In the genomic region with DNA sequence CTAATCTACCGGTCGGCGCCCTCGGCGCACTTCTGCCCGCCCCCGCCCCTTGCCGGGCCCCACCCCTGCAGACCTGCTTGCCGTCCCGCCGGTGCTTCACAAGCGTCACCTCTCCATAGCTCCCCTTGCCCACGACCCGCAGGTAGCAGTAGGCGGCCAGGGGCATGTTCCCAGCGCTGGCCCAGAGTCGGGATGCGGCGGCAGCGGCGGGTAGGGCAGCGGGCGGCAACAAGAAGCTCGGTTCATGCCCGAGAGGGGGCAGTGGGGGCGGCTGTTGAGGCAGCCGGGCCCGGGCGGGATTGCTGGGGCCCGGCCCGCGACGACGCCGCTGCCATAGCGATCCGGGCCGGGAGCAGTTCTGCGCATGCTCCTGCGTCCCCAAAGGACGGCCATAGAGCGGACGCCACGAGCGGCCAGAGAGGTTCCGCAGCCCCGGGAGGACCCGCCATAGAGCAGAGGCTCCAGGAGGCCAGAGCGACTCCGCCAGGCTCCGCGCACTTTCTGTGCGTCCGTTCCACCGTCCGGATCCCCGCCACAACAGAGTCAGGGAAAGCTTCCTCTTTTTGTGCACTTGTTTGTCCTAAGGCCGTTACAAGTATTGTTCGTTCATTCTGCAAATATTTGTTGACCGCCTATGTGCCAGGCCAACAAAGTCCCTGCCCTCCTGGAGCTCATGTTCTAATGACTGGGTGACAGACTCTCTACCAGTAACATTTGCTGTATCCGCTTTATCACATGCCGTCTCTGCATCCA, we compare ENCODE assay signal across 8 cellular contexts. TPM values are rescaled to one million over a fixed set of nuclear protein-coding genes. Genes with fewer than 3 reads are reported as not detected.
DNase-seq lines count a peak whose midpoint lies in the region; ATAC-seq and TF ChIP-seq lines count a peak whose summit lies in the region.

Gene NEK4 (minus strand): TSS at position 360 of the 753 bp plus-strand sequence. CDS start 194 bp downstream, at position 166.

- TF ChIP-seq CTCF in AG04450 (IDR thresholded peaks at IDR 0.05; ENCODE audit: low read depth, low read length) (no peak), VCaP (conservative IDR thresholded peaks at IDR 0.05) (no peak), breast epithelium (IDR thresholded peaks at IDR 0.05) (no peak)

- peaks cover 2% of the 10 kb centered on the region for H3K27me3 ChIP-seq in AG04450 (ENCODE audit: control insufficient read depth, insufficient read depth, low read length)
- H3K27me3 ChIP-seq in breast epithelium: no peaks in the 10 kb centered on the region
- no peaks in the 10 kb centered on the region; the same call in 1 of the 2 replicates for H3K27me3 ChIP-seq in iPS-20b (ENCODE audit: insufficient read depth, low read length)

- H3K9me3 ChIP-seq in AG04450 (ENCODE audit: control insufficient read depth, insufficient read depth, low read length) (no peaks in the 10 kb centered on the region), breast epithelium (no peaks in the 10 kb centered on the region), iPS-20b (ENCODE audit: insufficient read depth, low read depth, low read length) (no peaks in the 10 kb centered on the region)

- H3K27ac ChIP-seq in AG04450 (ENCODE audit: low read depth, low read length) (no peak within 1 kb of the TSS), VCaP (peak within 1 kb of the TSS; percentile 88), breast epithelium (peak within 1 kb of the TSS; percentile 72 to 73), iPS-20b (ENCODE audit: low read length) (peak within 1 kb of the TSS; percentile 73), skin epidermis (peak within 1 kb of the TSS; percentile 44 to 88 (median 81))

- DNase-seq in AG04450 (ENCODE audit: low read depth, low spot score) (peak; percentile 57), NCI-H2196 treated with DMSO at 0.1 percent for 48 hours (lab: John Stamatoyannopoulos, UW; ENCODE audit: unreplicated experiment) (peak; percentile 68), breast epithelium (ENCODE audit: low spot score in 2 of 2) (peak; percentile 82 to 89)

- H3K4me1 ChIP-seq in breast epithelium (peaks cover 0 to 9% of the 10 kb centered on the region in 2 donors), iPS-20b (ENCODE audit: insufficient read depth, low read length) (peaks cover 6% of the 10 kb centered on the region; the same call in 1 of the 2 replicates)

- intact Hi-C loops in breast epithelium (cut with DNase I; ENCODE audit: low total_unique reads): no loop called here

- H3K4me3 ChIP-seq in AG04450 (ENCODE audit: low read depth, low read length) (peak within 1 kb of the TSS; percentile 90), breast epithelium (peak within 1 kb of the TSS; percentile 90 to 98 (median 91)), iPS-20b (ENCODE audit: low read length) (peak within 1 kb of the TSS; percentile 94), skin epidermis (peak within 1 kb of the TSS; percentile 70 to 95 (median 80))

- CTCF ChIA-PET in AG04450 (lab: Charles Lee): interaction anchor here (0.6 to 1.4 kb wide), 6 partner anchors 50 to 302 kb away, joined by 3 to 7 read pairs (median 3); no protein-coding TSS in a partner anchor

- peak within 1 kb of the TSS; percentile 99 for H3K9ac ChIP-seq in iPS-20b (ENCODE audit: low read depth, low read length)

- POLR2A ChIA-PET in AG04450 (lab: Yijun Ruan, JAX): interaction anchor here (0.7 to 1.1 kb wide), 2 partner anchors 28 to 65 kb away, joined by 3 to 4 read pairs; partner anchors contain the start of genes GLT8D1 and SPCS1

- TF ChIP-seq POLR2A in breast epithelium (IDR thresholded peaks at IDR 0.05): no peak

- peak; percentile 79 for ATAC-seq in GM18873 (IDR thresholded peaks at IDR 0.05; ENCODE audit: low FRiP score, unreplicated experiment)
- ATAC-seq in HG03135 (IDR thresholded peaks at IDR 0.05; ENCODE audit: unreplicated experiment): peak; percentile 85

- H3K36me3 ChIP-seq in breast epithelium (no peaks in the 10 kb centered on the region), iPS-20b (ENCODE audit: insufficient read depth, low read depth, low read length) (peaks cover 21% of the 10 kb centered on the region)

RNA-seq across cellular contexts. Expression of gene NEK4, which starts in this region (rescaled TPM):
- 13.4 and 14.4 TPM in 2 replicates for polyA plus RNA-seq in AG04450 (2011; rRNA removed)
- polyA minus RNA-seq in AG04450 (2011; rRNA and poly(A)+ RNA removed): 23.2 and 23.3 TPM in 2 replicates
- 10 to 100 TPM; 16.5 to 32.4 (median 30.0) TPM for total RNA-seq in breast epithelium
